Comparison of ENCODE assay signal across 31 cellular contexts in genomic region chr12:30602678-30603077, GRCh38.
A peak's percentile ranks its signal among the peaks of the same experiment; 100 is the strongest.
DNase-seq lines count a peak whose midpoint lies in the region; ATAC-seq, FAIRE-seq and TF ChIP-seq lines count a peak whose summit lies in the region.
"Had no signal": no experiment of that assay in that cellular context is flagged by ENCODE, and none has a peak within 500 bp of the region (broad histone marks: within the 10 kb centered on the region; RNA-seq: fewer than 3 reads in every experiment).

No MANE protein-coding gene starts in this region.

- FAIRE-seq in HepG2 (lab: Jason Lieb, UNC) (no peak), K562 (lab: Jason Lieb, UNC) (no peak)
- FAIRE-seq: A204.1, A549, D721Med had no signal

- BruUV-seq in HepG2 (replicated peaks; lab: Mats Ljungman, UMichigan) (no TSS peak), K562 (replicated peaks; lab: Mats Ljungman, UMichigan) (no TSS peak)

- H3K27ac ChIP-seq in HepG2 (ENCODE audit: extremely low read length, insufficient read depth, low read length) (no peak overlapping the region), right lobe of liver (no peak overlapping the region), K562 (ENCODE audit: extremely low read depth, low read depth, low read length) (no peak overlapping the region)
- H3K27ac ChIP-seq: 22Rv1; A549; BLaER1; BLaER1 treated with 17β-estradiol and CSF1 and Interleukin-3, amounts not matched to agents 10 nM and 100 nM; C4-2B had no signal

- H3K27me3 ChIP-seq in HepG2 (ENCODE audit: control insufficient read depth in 1 of 2, insufficient read depth in 2 of 2, low read length in 2 of 2) (no peaks in the 10 kb centered on the region), right lobe of liver (no peaks in the 10 kb centered on the region), K562 (ENCODE audit: control insufficient read depth in 2 of 2, insufficient read depth in 2 of 2, low read length in 2 of 2) (no peaks in the 10 kb centered on the region)
- H3K27me3 ChIP-seq: BE2C; BLaER1; BLaER1 treated with 17β-estradiol and CSF1 and Interleukin-3, amounts not matched to agents 10 nM and 100 nM had no signal

- TF ChIP-seq RAD21 in HepG2 (CRISPR knock-in tag; IDR thresholded peaks at IDR 0.05) (no peak), K562 (CRISPR knock-in tag; conservative IDR thresholded peaks at IDR 0.05 in 1 of 2, IDR thresholded peaks at IDR 0.05 in 1 of 2) (no peak)

- H3K9me3 ChIP-seq in HepG2 (ENCODE audit: low read length) (peaks cover 26% of the 10 kb centered on the region), right lobe of liver (no peaks in the 10 kb centered on the region), K562 (replicated peaks; ENCODE audit: control insufficient read depth, insufficient read depth, low read depth, low read length) (peaks cover 5% of the 10 kb centered on the region; the same call in 1 of the 2 replicates)
- H3K9me3 ChIP-seq: BE2C had no signal

- in situ Hi-C loops in HepG2 (cut with HindIII; ENCODE audit: extremely low pct_ligation_motif_present, low pct_unique_long_range_greater_than_20kb) (no loop called here), K562 (cut with MboI) (no loop called here)

- H2AFZ ChIP-seq in HepG2 (ENCODE audit: low read length) (no peak overlapping the region), K562 (ENCODE audit: low read depth, low read length) (no peak overlapping the region)

- H3K36me3 ChIP-seq in HepG2 (replicated peaks in 1 of 2; ENCODE audit: control insufficient read depth in 1 of 2, insufficient read depth in 2 of 2, low read length in 2 of 2), result no peaks in the 10 kb centered on the region
- H3K36me3 ChIP-seq in right lobe of liver, result no peaks in the 10 kb centered on the region
- no peaks in the 10 kb centered on the region for H3K36me3 ChIP-seq in K562 (ENCODE audit: control insufficient read depth, insufficient read depth, low read length)
- H3K36me3 ChIP-seq: BE2C; BLaER1; BLaER1 treated with 17β-estradiol and CSF1 and Interleukin-3, amounts not matched to agents 10 nM and 100 nM had no signal

- WGBS in HepG2 (ENCODE audit: low lambda C conversion rate), result 93% methylated on average over 3 of the region's 3 CpGs
- WGBS in right lobe of liver (ENCODE audit: insufficient coverage, low coverage, low lambda C conversion rate, missing lambda C conversion rate), result 95% methylated on average over 2 of the region's 3 CpGs
- WGBS in K562 (ENCODE audit: insufficient coverage, low coverage, missing lambda C conversion rate), result 10% methylated on average over 2 of the region's 3 CpGs

- DNase-seq in HepG2 (ENCODE audit: low spot score) (no peak), right lobe of liver (no peak), K562 (ENCODE audit: extremely low read depth in 1 of 4, low spot score in 3 of 4) (no peak)
- DNase-seq: 8988T; ACHN; AML-193; BE2C; C1 segment of cervical spinal cord; Caco-2; Calu3; CD4-positive, alpha-beta memory T cell; CD4-positive, alpha-beta T cell; CD4-positive, CD25-positive, alpha-beta regulatory T cell; CD8-positive, alpha-beta memory T cell; CD8-positive, alpha-beta T cell; COR-L47; DMS 273 treated with DMSO at 0.1 percent for 48 hours; DMS153; DMS53; DMS79; DMS79 treated with DMSO at 0.1 percent for 48 hours; DND-41; EL had no signal

- no peak overlapping the region for H3K9ac ChIP-seq in HepG2 (ENCODE audit: insufficient read depth, low read depth, low read length)
- no peak overlapping the region for H3K9ac ChIP-seq in K562 (ENCODE audit: insufficient read depth in 1 of 2, low read depth in 2 of 2, low read length in 2 of 2)
- H3K9ac ChIP-seq: BLaER1; BLaER1 treated with 17β-estradiol and CSF1 and Interleukin-3, amounts not matched to agents 10 nM and 100 nM had no signal

- no peak for TF ChIP-seq EP300 in HepG2 (IDR thresholded peaks at IDR 0.05; ENCODE audit: low read depth in 2 of 2, low read length in 2 of 2)
- no peak for TF ChIP-seq EP300 in HepG2 (CRISPR knock-in tag; IDR thresholded peaks at IDR 0.05; ENCODE audit: borderline replicate concordance)
- no peak for TF ChIP-seq EP300 in K562 (IDR thresholded peaks at IDR 0.05; ENCODE audit: low read length)

- CTCF ChIA-PET in HepG2 (lab: Yijun Ruan, JAX; ENCODE audit: low intra/inter-chr PET ratio, low total read pairs), result no interaction called here
- CTCF ChIA-PET in K562 (lab: Yijun Ruan, JAX; ENCODE audit: low intra/inter-chr PET ratio), result no interaction called here

- H3K4me3 ChIP-seq in HepG2 (replicated peaks in 1 of 3; ENCODE audit: insufficient read depth in 1 of 3, low read depth in 2 of 3, low read length in 3 of 3) (no peak overlapping the region), right lobe of liver (no peak overlapping the region), K562 (no peak overlapping the region)
- H3K4me3 ChIP-seq: A549; BLaER1; BLaER1 treated with 17β-estradiol and CSF1 and Interleukin-3, amounts not matched to agents 10 nM and 100 nM had no signal

- POLR2A ChIA-PET in HepG2 (lab: Yijun Ruan, JAX), result no interaction called here
- POLR2A ChIA-PET in K562 (lab: Yijun Ruan, JAX), result no interaction called here

- ATAC-seq in HepG2 (no peak), right lobe of liver (no peak), K562 (no peak), HG03571 (IDR thresholded peaks at IDR 0.05; ENCODE audit: unreplicated experiment) (no peak)
- ATAC-seq: A549; CD8-positive, alpha-beta T cell had no signal

- no peaks in the 10 kb centered on the region for H4K20me1 ChIP-seq in HepG2 (ENCODE audit: insufficient read depth, low read length)
- no peaks in the 10 kb centered on the region for H4K20me1 ChIP-seq in K562 (replicated peaks; ENCODE audit: control insufficient read depth, insufficient read depth, low read length)
- H4K20me1 ChIP-seq: BLaER1; BLaER1 treated with 17β-estradiol and CSF1 and Interleukin-3, amounts not matched to agents 10 nM and 100 nM had no signal

- H3K4me2 ChIP-seq in HepG2 (ENCODE audit: low read depth, low read length), result no peak overlapping the region
- H3K4me2 ChIP-seq in K562 (ENCODE audit: insufficient read depth, low read length), result no peak overlapping the region
- H3K4me2 ChIP-seq: A549; BLaER1; BLaER1 treated with 17β-estradiol and CSF1 and Interleukin-3, amounts not matched to agents 10 nM and 100 nM had no signal

- TF ChIP-seq POLR2A in HepG2 (IDR thresholded peaks at IDR 0.05; ENCODE audit: insufficient read depth in 1 of 2, low read depth in 2 of 2, low read length in 2 of 2) (no peak), right lobe of liver (IDR thresholded peaks at IDR 0.05) (no peak), K562 (conservative IDR thresholded peaks at IDR 0.05) (no peak)

- H3K4me1 ChIP-seq in HepG2 (ENCODE audit: insufficient read depth, low read length), result peaks cover 39% of the 10 kb centered on the region
- H3K4me1 ChIP-seq in right lobe of liver, result no peaks in the 10 kb centered on the region
- no peaks in the 10 kb centered on the region; a peak in 1 of 5 replicates for H3K4me1 ChIP-seq in K562 (replicated peaks in 1 of 2; ENCODE audit: control insufficient read depth in 2 of 2, insufficient read depth in 2 of 2, low read length in 2 of 2)
- H3K4me1 ChIP-seq: A549; BE2C; BLaER1; BLaER1 treated with 17β-estradiol and CSF1 and Interleukin-3, amounts not matched to agents 10 nM and 100 nM had no signal

- intact Hi-C loops in HepG2 (cut with micrococcal nuclease; ENCODE audit: unreplicated experiment), result no loop called here
- intact Hi-C loops in right lobe of liver (cut with DNase I), result no loop called here
- intact Hi-C loops in K562 (cut with micrococcal nuclease), result no loop called here

- H3K79me2 ChIP-seq in HepG2 (ENCODE audit: insufficient read depth, low read length) (no peaks in the 10 kb centered on the region), K562 (ENCODE audit: control insufficient read depth, insufficient read depth, low read length) (no peaks in the 10 kb centered on the region)

- H3K9me1 ChIP-seq in K562 (ENCODE audit: control insufficient read depth, insufficient read depth, low read length), result no peaks in the 10 kb centered on the region

- no peak for TF ChIP-seq CTCF in HepG2 (CRISPR knock-in tag; IDR thresholded peaks at IDR 0.05)
- TF ChIP-seq CTCF in right lobe of liver (IDR thresholded peaks at IDR 0.05), result no peak
- TF ChIP-seq CTCF in K562 (IDR thresholded peaks at IDR 0.05 in 2 of 3, conservative IDR thresholded peaks at IDR 0.05 in 1 of 3; ENCODE audit: insufficient read depth in 2 of 3, low read depth in 1 of 3, low read length in 3 of 3), result no peak

TF ChIP-seq in HepG2, 621 proteins besides CTCF, POLR2A, EP300 and RAD21:
- peak; percentile 94; the same call in 1 of the 2 replicates for TF ChIP-seq ZNF160 (CRISPR knock-in tag; IDR thresholded peaks at IDR 0.05)
- no peak for TF ChIP-seq RNF219 (CRISPR knock-in tag; IDR thresholded peaks at IDR 0.05)

TF ChIP-seq in K562, 482 proteins besides CTCF, POLR2A, EP300 and RAD21:
- TF ChIP-seq CBX8 (IDR thresholded peaks at IDR 0.05; ENCODE audit: borderline replicate concordance, extremely low read depth, low read depth, low read length, poor library complexity, severe bottlenecking), result no peak
- peak; percentile 17 for TF ChIP-seq ZNF280A (IDR thresholded peaks at IDR 0.05; ENCODE audit: low read depth, partially characterized antibody)
